8 cellular contexts compared by ENCODE assay signal in the genomic region with DNA sequence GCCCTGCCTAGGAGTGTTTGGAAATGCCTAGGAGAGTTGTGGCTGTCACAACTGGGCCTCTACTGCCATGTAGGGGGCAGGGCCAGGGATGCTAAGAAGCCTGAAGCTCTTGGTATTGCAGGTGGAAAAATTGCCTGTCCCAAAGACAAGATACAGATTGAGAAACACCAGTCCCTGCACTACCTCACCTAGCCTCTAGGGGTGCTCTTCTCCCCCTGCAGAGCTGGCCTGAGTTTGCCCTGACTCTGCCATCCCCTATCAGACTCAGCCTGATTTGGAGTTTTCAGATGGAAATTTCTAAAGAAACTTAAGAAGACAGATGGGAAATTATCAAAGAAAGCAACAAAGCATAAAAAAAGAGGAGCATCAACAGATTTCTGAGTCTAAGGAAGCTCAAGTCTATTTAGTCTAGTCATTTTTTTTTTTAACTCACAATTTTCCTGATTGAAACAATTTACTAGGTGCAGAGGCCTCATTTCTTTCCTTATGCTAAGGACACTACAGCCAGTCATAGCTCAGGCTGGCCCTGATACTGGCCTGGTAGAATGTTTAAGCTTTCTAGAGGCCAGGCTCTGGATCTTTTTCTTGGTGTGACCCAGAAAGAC.
A peak's percentile ranks its signal among the peaks of the same experiment; 100 is the strongest.
DNase-seq lines count a peak whose midpoint lies in the region; ATAC-seq, FAIRE-seq and TF ChIP-seq lines count a peak whose summit lies in the region.

No MANE protein-coding gene starts in this region.

- FAIRE-seq in keratinocyte (lab: Jason Lieb, UNC), result peak; percentile 94

- ATAC-seq in body of pancreas (peak; percentile 48), GM21528 (IDR thresholded peaks at IDR 0.05; ENCODE audit: low FRiP score, unreplicated experiment) (no peak)

- H3K27ac ChIP-seq in body of pancreas (no peak overlapping the region), keratinocyte (ENCODE audit: control insufficient read depth, insufficient read depth, low read length) (no peak overlapping the region)

- H4K20me1 ChIP-seq in keratinocyte (ENCODE audit: control insufficient read depth, extremely low read depth, insufficient read depth, low read length), result no peaks in the 10 kb centered on the region

- H3K27me3 ChIP-seq in body of pancreas, result no peaks in the 10 kb centered on the region
- peaks cover 13% of the 10 kb centered on the region for H3K27me3 ChIP-seq in keratinocyte (ENCODE audit: control insufficient read depth, extremely low read depth, insufficient read depth, low read length)

- no peak overlapping the region for H2AFZ ChIP-seq in keratinocyte (ENCODE audit: control insufficient read depth, low read length)

- dilution Hi-C loops in keratinocyte (cut with MboI; ENCODE audit: extremely low pct_ligation_motif_present, low sequenced_read_pairs), result no loop called here

- intact Hi-C loops in body of pancreas (cut with DNase I), result no loop called here

- H3K79me2 ChIP-seq in keratinocyte (ENCODE audit: control insufficient read depth, insufficient read depth, low read length), result no peaks in the 10 kb centered on the region

- H3K4me1 ChIP-seq in body of pancreas, result peaks cover 4% of the 10 kb centered on the region
- H3K4me1 ChIP-seq in keratinocyte (ENCODE audit: control insufficient read depth, extremely low read depth, insufficient read depth, low read length), result peaks cover 4% of the 10 kb centered on the region

- peak; percentile 72 to 97 (median 77) for TF ChIP-seq CTCF in body of pancreas (IDR thresholded peaks at IDR 0.05)
- TF ChIP-seq CTCF in keratinocyte (optimal IDR thresholded peaks at IDR 0.05 in 1 of 3, IDR thresholded peaks at IDR 0.05 in 1 of 3, conservative IDR thresholded peaks at IDR 0.05 in 1 of 3; ENCODE audit: extremely low read depth in 1 of 3, insufficient read depth in 2 of 3, low read length in 3 of 3), result peak; percentile 73 to 97 (median 95)

- no peaks in the 10 kb centered on the region for H3K9me1 ChIP-seq in keratinocyte (ENCODE audit: control insufficient read depth, extremely low read depth, insufficient read depth, low read length)

- no peak overlapping the region for H3K9ac ChIP-seq in keratinocyte (ENCODE audit: control insufficient read depth, extremely low read depth, insufficient read depth, low read length)

- no peak overlapping the region for H3K4me2 ChIP-seq in keratinocyte (ENCODE audit: control insufficient read depth, extremely low read depth, insufficient read depth, low read depth, low read length)

- no peak for TF ChIP-seq POLR2A in body of pancreas (IDR thresholded peaks at IDR 0.05)

- H3K36me3 ChIP-seq in body of pancreas (replicated peaks in 1 of 2; ENCODE audit: insufficient read depth in 1 of 2, low read depth in 2 of 2) (no peaks in the 10 kb centered on the region), keratinocyte (ENCODE audit: control insufficient read depth in 2 of 2, extremely low read depth in 1 of 2, insufficient read depth in 2 of 2, low read length in 2 of 2) (no peaks in the 10 kb centered on the region)

- no peaks in the 10 kb centered on the region for H3K9me3 ChIP-seq in body of pancreas
- H3K9me3 ChIP-seq in keratinocyte (ENCODE audit: control insufficient read depth, low read depth, low read length), result no peaks in the 10 kb centered on the region

- DNase-seq in GM03348 (ENCODE audit: low spot score) (peak; percentile 78), M059J (ENCODE audit: low read depth) (peak; percentile 32), T-helper 9 cell (peak; percentile 45), body of pancreas (peak; percentile 37 to 65 (median 56)), keratinocyte (ENCODE audit: low read depth, low spot score) (no peak), cerebellar nuclear complex (lab: John Stamatoyannopoulos, UW) (no peak)
- peak; percentile 37 for DNase-seq in stimulated activated CD4-positive, alpha-beta T cell treated with anti-CD3 and anti-CD28 coated beads, Interleukin-4, amount 100 ng/mL, for 4 hours

- H3K4me3 ChIP-seq in body of pancreas (no peak overlapping the region), keratinocyte (ENCODE audit: control insufficient read depth in 2 of 3, extremely low read depth in 1 of 3, insufficient read depth in 2 of 3, low read depth in 1 of 3, low read length in 3 of 3) (no peak overlapping the region)

Comparison
In these comparisons a context has a peak if more than half of its experiments do, and no peak if none do; other contexts are left out.
1. DNase-seq: peak in GM03348 (single experiment), M059J (single experiment), T-helper 9 cell (single experiment), body of pancreas (4 of 4) and stimulated activated CD4-positive, alpha-beta T cell treated with anti-CD3 and anti-CD28 coated beads, Interleukin-4, amount 100 ng/mL, for 4 hours (2 of 2); none in keratinocyte (single experiment) and cerebellar nuclear complex (0 of 2).